ENCODE assay signal across 13 cellular contexts in genomic region chr2:19568809-19569208, GRCh38.
DNase-seq lines count a peak whose midpoint lies in the region; ATAC-seq and TF ChIP-seq lines count a peak whose summit lies in the region.
"Had no signal": no experiment of that assay in that cellular context is flagged by ENCODE, and none has a peak within 500 bp of the region (broad histone marks: within the 10 kb centered on the region; RNA-seq: fewer than 3 reads in every experiment).

No MANE protein-coding gene starts in this region.

- no peaks in the 10 kb centered on the region for H3K9me2 ChIP-seq in PC-3 (replicated peaks; ENCODE audit: low read length)

- H3K4me3 ChIP-seq in PC-3 (ENCODE audit: low read length), result no peak overlapping the region
- H3K4me3 ChIP-seq in esophagus muscularis mucosa, result no peak overlapping the region
- H3K4me3 ChIP-seq in mesendoderm (ENCODE audit: low read length), result no peak overlapping the region
- H3K4me3 ChIP-seq: BLaER1 had no signal

- no peak for TF ChIP-seq POLR2A in esophagus muscularis mucosa (IDR thresholded peaks at IDR 0.05; ENCODE audit: low read depth)

- H3K56ac ChIP-seq in mesendoderm (ENCODE audit: low read length), result no peak overlapping the region

- H4K20me1 ChIP-seq in PC-3 (ENCODE audit: low read length), result no peaks in the 10 kb centered on the region
- H4K20me1 ChIP-seq: BLaER1 had no signal

- no peaks in the 10 kb centered on the region for H3K79me1 ChIP-seq in mesendoderm (ENCODE audit: low read length)

- H2BK120ac ChIP-seq in mesendoderm (ENCODE audit: low read depth, low read length), result no peak overlapping the region

- H2AFZ ChIP-seq in PC-3 (ENCODE audit: low read length), result no peak overlapping the region

- intact Hi-C loops in PC-3 (cut with micrococcal nuclease) (loop anchor here (1.0 to 10.0 kb wide), 3 partner anchors 28 to 574 kb away; no protein-coding TSS in a partner anchor), esophagus muscularis mucosa (cut with DNase I) (no loop called here)

- no peak overlapping the region for H3K23ac ChIP-seq in mesendoderm (ENCODE audit: low read length)

- H3K4ac ChIP-seq in mesendoderm (ENCODE audit: low read depth, low read length), result no peak overlapping the region

- H3K36me3 ChIP-seq in PC-3 (ENCODE audit: low read depth, low read length), result no peaks in the 10 kb centered on the region
- no peaks in the 10 kb centered on the region for H3K36me3 ChIP-seq in esophagus muscularis mucosa
- H3K36me3 ChIP-seq in mesendoderm (ENCODE audit: control insufficient read depth, insufficient read depth, low read length), result no peaks in the 10 kb centered on the region
- H3K36me3 ChIP-seq: BLaER1 had no signal

- no peaks in the 10 kb centered on the region for H3K79me2 ChIP-seq in PC-3 (ENCODE audit: low read length)
- H3K79me2 ChIP-seq in mesendoderm (ENCODE audit: control insufficient read depth, insufficient read depth, low read length), result no peaks in the 10 kb centered on the region

- no peak for DNase-seq in PC-3
- peak; percentile 80 for DNase-seq in esophagus muscularis mucosa (ENCODE audit: extremely low spot score)
- DNase-seq in mesendoderm, result no peak
- DNase-seq in NCI-H1436 treated with DMSO at 0.1 percent for 48 hours (lab: John Stamatoyannopoulos, UW), result no peak
- DNase-seq in stimulated activated CD4-positive, alpha-beta T cell treated with anti-CD3 and anti-CD28 coated beads, Interleukin-2, amount 100 ng/mL, for 48 hours, result no peak
- DNase-seq: AML-193; Caco-2; CD8-positive, alpha-beta memory T cell; DMS53; GF-D8 had no signal

- H3K27me3 ChIP-seq in PC-3 (ENCODE audit: low read length) (no peaks in the 10 kb centered on the region), esophagus muscularis mucosa (no peaks in the 10 kb centered on the region), mesendoderm (ENCODE audit: insufficient read depth, low read length, poor library complexity) (no peaks in the 10 kb centered on the region)
- H3K27me3 ChIP-seq: BLaER1 had no signal

- H3K9me3 ChIP-seq in PC-3 (ENCODE audit: low read length) (no peaks in the 10 kb centered on the region), esophagus muscularis mucosa (no peaks in the 10 kb centered on the region)
- H3K9me3 ChIP-seq: BLaER1, Caco-2 had no signal

- H4K5ac ChIP-seq in mesendoderm (ENCODE audit: low read length), result no peak overlapping the region

- TF ChIP-seq CTCF in PC-3 (conservative IDR thresholded peaks at IDR 0.05; ENCODE audit: low read depth, low read length) (no peak), esophagus muscularis mucosa (IDR thresholded peaks at IDR 0.05) (no peak)

- BruUV-seq in PC-3 (replicated peaks; lab: Mats Ljungman, UMichigan), result no TSS peak

- peak overlapping the region; percentile 76 for H3K27ac ChIP-seq in PC-3 (ENCODE audit: low read length)
- H3K27ac ChIP-seq in esophagus muscularis mucosa (replicated peaks in 1 of 4), result no peak overlapping the region
- no peak overlapping the region for H3K27ac ChIP-seq in mesendoderm (ENCODE audit: low read depth, low read length)
- H3K27ac ChIP-seq: BLaER1 had no signal

- no peak overlapping the region for H4K8ac ChIP-seq in mesendoderm (ENCODE audit: low read depth, low read length)

- peak overlapping the region; percentile 78 for H2BK5ac ChIP-seq in mesendoderm (ENCODE audit: low read length)

- H3K4me1 ChIP-seq in PC-3 (ENCODE audit: insufficient read depth, low read length) (peaks cover 15% of the 10 kb centered on the region), esophagus muscularis mucosa (peaks cover 0 to 13% (median 12%) of the 10 kb centered on the region in 4 donors), mesendoderm (ENCODE audit: control insufficient read depth, low read depth, low read length) (no peaks in the 10 kb centered on the region)
- H3K4me1 ChIP-seq: BLaER1 had no signal

- no peak overlapping the region for H2AK5ac ChIP-seq in mesendoderm (ENCODE audit: low read length)

- POLR2A ChIA-PET in PC-3 (lab: Charles Lee; ENCODE audit: unreplicated experiment), result no interaction called here

- H3F3A ChIP-seq in PC-3 (ENCODE audit: low read length, unreplicated experiment), result peaks cover 3% of the 10 kb centered on the region

- no peak overlapping the region for H3K18ac ChIP-seq in mesendoderm (ENCODE audit: low read length)

- 100% methylated on average over 5 of the region's 5 CpGs for WGBS in esophagus muscularis mucosa
- WGBS in mesendoderm (ENCODE audit: extremely low coverage, insufficient coverage, low lambda C conversion rate), result no CpG with 5 or more reads among the region's 5 CpGs

- ATAC-seq in PC-3 (no peak; the same call in 1 of the 2 replicates), GM21825 (IDR thresholded peaks at IDR 0.05; ENCODE audit: unreplicated experiment) (no peak)
- ATAC-seq: HCT116 had no signal

- H3K4me2 ChIP-seq in PC-3 (ENCODE audit: low read length), result peak overlapping the region; percentile 67
- no peak overlapping the region for H3K4me2 ChIP-seq in mesendoderm (ENCODE audit: low read length)
- H3K4me2 ChIP-seq: BLaER1 had no signal

- H3K9ac ChIP-seq in PC-3 (ENCODE audit: low read length) (no peak overlapping the region), mesendoderm (ENCODE audit: low read length) (no peak overlapping the region)
- H3K9ac ChIP-seq: BLaER1 had no signal

- no peak overlapping the region for H2BK15ac ChIP-seq in mesendoderm (replicated peaks; ENCODE audit: low read depth)

- no peak for TF ChIP-seq EP300 in esophagus muscularis mucosa (IDR thresholded peaks at IDR 0.05)

- CTCF ChIA-PET in PC-3 (lab: Charles Lee), result interaction anchor here (1.0 kb wide), 2 partner anchors 27 to 199 kb away, joined by 5 to 6 read pairs; no protein-coding TSS in a partner anchor
